Comparison of ENCODE assay signal across 9 cellular contexts in the genomic region with DNA sequence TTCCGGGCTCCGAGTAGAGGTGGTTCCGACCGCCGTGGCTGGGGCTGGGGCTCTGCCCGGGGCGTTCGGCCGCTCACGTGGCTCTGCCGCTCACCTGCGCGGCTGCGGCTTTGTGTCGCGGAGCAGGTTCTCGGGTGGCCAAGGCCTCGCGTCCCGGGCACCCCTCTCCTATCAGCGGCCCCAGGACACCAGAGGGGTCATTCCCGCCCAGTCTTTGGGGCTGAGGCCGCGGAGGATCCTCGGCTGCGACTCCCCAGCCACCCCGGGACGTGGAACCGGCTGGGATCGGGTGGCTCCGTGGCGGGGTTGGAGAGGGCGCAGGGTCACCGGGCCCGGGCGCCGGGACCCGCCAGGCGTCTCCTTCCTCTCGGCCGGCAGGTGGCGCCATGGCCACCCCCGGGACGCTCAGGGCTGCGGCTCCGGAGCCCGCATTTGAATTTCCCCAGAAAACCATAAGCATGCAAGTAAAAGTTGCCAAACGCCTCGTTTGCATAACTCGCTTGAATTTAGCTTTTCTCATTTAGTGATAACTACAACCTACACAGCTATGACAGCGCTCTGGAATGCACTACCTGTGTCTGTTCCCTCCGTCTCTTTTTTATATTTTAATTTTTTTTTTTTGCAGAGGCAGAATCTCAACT. TPM values are rescaled to one million over a fixed set of nuclear protein-coding genes. Genes with fewer than 3 reads are reported as not detected.
DNase-seq lines count a peak whose midpoint lies in the region; ATAC-seq, FAIRE-seq and TF ChIP-seq lines count a peak whose summit lies in the region.
"Had no signal": no experiment of that assay in that cellular context is flagged by ENCODE, and none has a peak within 500 bp of the region (broad histone marks: within the 10 kb centered on the region; RNA-seq: fewer than 3 reads in every experiment).

No MANE protein-coding gene starts in this region.

- no peaks in the 10 kb centered on the region; a peak in 1 of 7 replicates for H3K27me3 ChIP-seq in H1 (replicated peaks in 1 of 4; ENCODE audit: control insufficient read depth in 3 of 4, extremely low read depth in 1 of 4, insufficient read depth in 3 of 4, low read length in 3 of 4)

- peak overlapping the region; percentile 99 for H3K4ac ChIP-seq in H1 (replicated peaks; ENCODE audit: insufficient read length, low read depth, low read length)

- H3K4me1 ChIP-seq in H1 (replicated peaks in 1 of 4; ENCODE audit: control insufficient read depth in 3 of 4, insufficient read depth in 4 of 4, low read length in 3 of 4) = peaks cover 0 to 3% (median 2%) of the 10 kb centered on the region in 4 experiments; a peak in 3 of 7 replicates

- no peak overlapping the region for H2BK15ac ChIP-seq in H1 (ENCODE audit: low read length)

- H4K5ac ChIP-seq in H1 (ENCODE audit: insufficient read length, low read depth, low read length) = peak overlapping the region; percentile 98

- peak; percentile 73 to 94 (median 74) for TF ChIP-seq CTCF in H1 (IDR thresholded peaks at IDR 0.05; ENCODE audit: control extremely low read depth in 1 of 3, insufficient read depth in 1 of 3, low read depth in 1 of 3, low read length in 3 of 3)
- TF ChIP-seq CTCF in mesothelial cell of epicardium (IDR thresholded peaks at IDR 0.05; ENCODE audit: unreplicated experiment) = peak; percentile 94

- no peak overlapping the region for H2AK5ac ChIP-seq in H1 (ENCODE audit: low read depth, low read length)

- peaks cover 0 to 2% of the 10 kb centered on the region in 2 experiments for H4K20me1 ChIP-seq in H1 (replicated peaks in 1 of 2; ENCODE audit: control insufficient read depth in 1 of 2, insufficient read depth in 2 of 2, low read length in 2 of 2)

- H3K4me3 ChIP-seq in H1 (ENCODE audit: extremely low read depth in 1 of 4, insufficient read depth in 2 of 4, low read depth in 3 of 4, low read length in 4 of 4) = peak overlapping the region; percentile 64 to 84 (median 73)

- H3K27ac ChIP-seq in H1 (ENCODE audit: low read depth, low read length) = peak overlapping the region; percentile 86; the same call in 1 of the 2 replicates

- 2% methylated on average over 39 of the region's 52 CpGs; no CpG with 5 or more reads in 1 of the 2 experiments for WGBS in H1 (ENCODE audit: extremely low coverage in 1 of 2, insufficient coverage in 1 of 2, insufficient read length in 1 of 2, insufficient replicate concordance in 2 of 2, low coverage in 1 of 2, low lambda C conversion rate in 2 of 2, missing lambda C conversion rate in 1 of 2), 2 experiments

- CTCF ChIA-PET in H1 (lab: Charles Lee; ENCODE audit: partially characterized antibody) = interaction anchor here (0.7 to 36.0 kb wide), 27 partner anchors 9 to 164 kb away, joined by 3 to 728 read pairs (median 3); no protein-coding TSS in a partner anchor

- H3K4me1 Mint-ChIP-seq in mesothelial cell of epicardium = peaks cover 13% of the 10 kb centered on the region

- peaks cover 3% of the 10 kb centered on the region for H3K79me1 ChIP-seq in H1 (ENCODE audit: low read depth, low read length)

- peak overlapping the region; percentile 98 for H4K91ac ChIP-seq in H1 (replicated peaks; ENCODE audit: insufficient read length, low read length)

- peak overlapping the region; percentile 90; the same call in 1 of the 2 replicates for H2BK5ac ChIP-seq in H1 (ENCODE audit: low read depth, low read length)

- H2BK12ac ChIP-seq in H1 (ENCODE audit: low read depth, low read length) = peak overlapping the region; percentile 80; the same call in 1 of the 2 replicates

- TF ChIP-seq EP300 in H1 (IDR thresholded peaks at IDR 0.05; ENCODE audit: borderline replicate concordance in 1 of 2, low read depth in 2 of 2, low read length in 2 of 2) = no peak

- H3K4me2 ChIP-seq in H1 (ENCODE audit: insufficient read depth in 1 of 2, low read depth in 2 of 2, low read length in 2 of 2) = peak overlapping the region; percentile 23 to 80

- peaks cover 10% of the 10 kb centered on the region for H3K36me3 Mint-ChIP-seq in mesothelial cell of epicardium

- peak overlapping the region; percentile 87 for H2BK120ac ChIP-seq in H1 (replicated peaks; ENCODE audit: low read depth, low read length)

- ATAC-seq in GM21515 (IDR thresholded peaks at IDR 0.05; ENCODE audit: unreplicated experiment) = peak; percentile 54
- ATAC-seq in HG03159 (IDR thresholded peaks at IDR 0.05; ENCODE audit: unreplicated experiment) = no peak

- peaks cover 5% of the 10 kb centered on the region for H3K23me2 ChIP-seq in H1 (ENCODE audit: low read depth, low read length)

- peak overlapping the region; percentile 90 for H3K56ac ChIP-seq in H1 (replicated peaks; ENCODE audit: insufficient read length, low read depth, low read length)

- H3K9ac ChIP-seq in H1 (replicated peaks in 1 of 4; ENCODE audit: extremely low read depth in 1 of 4, low read depth in 3 of 4, low read length in 3 of 4) = peak overlapping the region; percentile 75 to 94 (median 86)

- peaks cover 4 to 45% of the 10 kb centered on the region in 2 experiments; a peak in 3 of 4 replicates for H3K79me2 ChIP-seq in H1 (ENCODE audit: control insufficient read depth in 1 of 2, insufficient read depth in 2 of 2, low read length in 2 of 2)

- H3K4me3 Mint-ChIP-seq in mesothelial cell of epicardium = peak overlapping the region; percentile 71

- H2BK20ac ChIP-seq in H1 (ENCODE audit: low read length) = no peak overlapping the region

- H3K23ac ChIP-seq in H1 (ENCODE audit: insufficient read length) = no peak overlapping the region

- POLR2A ChIA-PET in H1 (lab: Charles Lee; ENCODE audit: partially characterized antibody) = interaction anchor here (1.1 to 5.7 kb wide), 8 partner anchors 9 to 42 kb away, joined by 3 to 29 read pairs (median 6); a partner anchor contains a TSS

- peak; percentile 41 to 73 for TF ChIP-seq POLR2A in H1 (IDR thresholded peaks at IDR 0.05; ENCODE audit: control extremely low read depth in 1 of 2, low read depth in 2 of 2, low read length in 2 of 2)

- H2AFZ ChIP-seq in H1 (ENCODE audit: low read length) = no peak overlapping the region; the same call in 1 of the 2 replicates

- no peaks in the 10 kb centered on the region for H3K27me3 Mint-ChIP-seq in mesothelial cell of epicardium (ENCODE audit: low read depth)

- peak overlapping the region; percentile 99 for H4K8ac ChIP-seq in H1 (ENCODE audit: extremely low read depth, insufficient read depth, low read length)

- no peak for FAIRE-seq in H1 (lab: Jason Lieb, UNC)

- H3K9me3 Mint-ChIP-seq in mesothelial cell of epicardium = peaks cover 6% of the 10 kb centered on the region

- H3K9me3 ChIP-seq in H1 (ENCODE audit: insufficient read depth in 2 of 2, low read depth in 1 of 2, low read length in 1 of 2) = no peaks in the 10 kb centered on the region

- peak; percentile 76 to 86 for TF ChIP-seq RAD21 in H1 (IDR thresholded peaks at IDR 0.05 in 1 of 2, conservative IDR thresholded peaks at IDR 0.05 in 1 of 2; ENCODE audit: low read depth in 2 of 2, low read length in 2 of 2)

- no peak overlapping the region for H3K14ac ChIP-seq in H1 (ENCODE audit: insufficient read length)

- H3K27ac Mint-ChIP-seq in mesothelial cell of epicardium = peak overlapping the region; percentile 21

- H3K18ac ChIP-seq in H1 (ENCODE audit: extremely low read depth, low read length) = peak overlapping the region; percentile 100

- DNase-seq in CD1c-positive myeloid dendritic cell (ENCODE audit: extremely low spot score) (peak; percentile 74), NCI-H2171 (lab: John Stamatoyannopoulos, UW) (peak; percentile 51), H1 (ENCODE audit: low read depth in 1 of 2, low spot score in 2 of 2) (peak in 1 of 2 experiments; percentile 89), mesothelial cell of epicardium (ENCODE audit: low spot score in 2 of 2, unreplicated experiment in 2 of 2) (peak; percentile 49 to 83)
- DNase-seq in activated CD8-positive, alpha-beta memory T cell treated with anti-CD3 and anti-CD28 coated beads for 48 hours (ENCODE audit: low read depth in 2 of 3, low spot score in 2 of 3) = peak; percentile 19 to 37 (median 36)
- peak; percentile 53 for DNase-seq in stimulated activated CD8-positive, alpha-beta memory T cell treated with anti-CD3 and anti-CD28 coated beads, Interleukin-15, amount 100 ng/mL, for 24 hours (ENCODE audit: low read depth)

- peaks cover 0 to 3% (median 0%) of the 10 kb centered on the region in 4 experiments; a peak in 1 of 8 replicates for H3K36me3 ChIP-seq in H1 (ENCODE audit: control insufficient read depth in 2 of 4, insufficient read depth in 4 of 4, low read length in 3 of 4)

TF ChIP-seq in H1, 55 proteins besides CTCF, POLR2A, EP300 and RAD21 (continues in another document):
- TF ChIP-seq ZNF274 (IDR thresholded peaks at IDR 0.05; ENCODE audit: borderline replicate concordance, extremely low read depth, low read length) (no peak), KDM4A (IDR thresholded peaks at IDR 0.05; ENCODE audit: low read depth, low read length, severe bottlenecking) (no peak), POLR2AphosphoS5 (IDR thresholded peaks at IDR 0.05; ENCODE audit: low read depth, low read length) (peak; percentile 36; the same call in 1 of the 2 replicates), SIN3A (conservative IDR thresholded peaks at IDR 0.05 in 1 of 2, IDR thresholded peaks at IDR 0.05 in 1 of 2; ENCODE audit: low read depth in 1 of 2, low read length in 2 of 2) (no peak), SIRT6 (IDR thresholded peaks at IDR 0.05; ENCODE audit: low read length) (no peak), RBBP5 (IDR thresholded peaks at IDR 0.05; ENCODE audit: borderline replicate concordance, low read depth, low read length) (no peak), SP4 (IDR thresholded peaks at IDR 0.05; ENCODE audit: low read length) (no peak)

RNA-seq across cellular contexts. Expression of a gene that starts 1.2 kb away (rescaled TPM):
- total RNA-seq in H1 (2021; fragmentation: NEBNext Ultra II Directional; extraction: Animal tissue kit (Norgen Biotek cat#: 25700)) = 68.8 and 71.4 TPM in 2 replicates
- 51.1 and 68.1 TPM in 2 replicates for polyA plus RNA-seq in H1 (2011; rRNA removed)
- polyA plus RNA-seq in H1 (2011; cell fraction: cytosol; rRNA removed) = 64.7 TPM
- 90.6 TPM for polyA plus RNA-seq in H1 (2011; cell fraction: nucleus; rRNA removed)
- polyA plus RNA-seq in H1 (2012, experiment 1 of 2) = 53.7 to 60.1 TPM (median 59.5 TPM) in 4 replicates
- polyA plus RNA-seq in H1 (2012, experiment 2 of 2) = 54.5 TPM
- polyA plus RNA-seq in H1 (2013, experiment 1 of 2) = 95.9 TPM
- polyA plus RNA-seq in H1 (2013, experiment 2 of 2) = 94.8 TPM
- polyA minus RNA-seq in H1 (2011; rRNA and poly(A)+ RNA removed) = 17.5 and 19.5 TPM in 2 replicates
- polyA minus RNA-seq in H1 (2011; cell fraction: cytosol; rRNA and poly(A)+ RNA removed) = 29.7 TPM
- 19.1 TPM for polyA minus RNA-seq in H1 (2011; cell fraction: nucleus; rRNA and poly(A)+ RNA removed)
- 105 to 110 TPM (median 109 TPM) in 3 replicates for total RNA-seq in mesothelial cell of epicardium
- total RNA-seq: activated CD8-positive, alpha-beta memory T cell treated with anti-CD3 and anti-CD28 coated beads for 36 hours had no signal

RNA-seq across cellular contexts. Expression of a gene that starts 42.2 kb away (rescaled TPM):
- 17.7 and 17.8 TPM in 2 replicates for total RNA-seq in H1 (2021; fragmentation: NEBNext Ultra II Directional; extraction: Animal tissue kit (Norgen Biotek cat#: 25700))
- 12.5 and 18.9 TPM in 2 replicates for polyA plus RNA-seq in H1 (2011; rRNA removed)
- 18.8 TPM for polyA plus RNA-seq in H1 (2011; cell fraction: cytosol; rRNA removed)
- polyA plus RNA-seq in H1 (2011; cell fraction: nucleus; rRNA removed) = 12.3 TPM
- polyA plus RNA-seq in H1 (2012, experiment 1 of 2) = 25.7 to 34.5 TPM (median 29.0 TPM) in 4 replicates
- polyA plus RNA-seq in H1 (2012, experiment 2 of 2) = 25.3 TPM
- polyA plus RNA-seq in H1 (2013, experiment 1 of 2) = 17.7 TPM
- polyA plus RNA-seq in H1 (2013, experiment 2 of 2) = 17.7 TPM
- polyA minus RNA-seq in H1 (2011; rRNA and poly(A)+ RNA removed) = 22.1 and 25.8 TPM in 2 replicates
- polyA minus RNA-seq in H1 (2011; cell fraction: cytosol; rRNA and poly(A)+ RNA removed) = 11.2 TPM
- polyA minus RNA-seq in H1 (2011; cell fraction: nucleus; rRNA and poly(A)+ RNA removed) = 12.3 TPM
- 34.4 to 35.0 TPM (median 34.9 TPM) in 3 replicates for total RNA-seq in mesothelial cell of epicardium
